In the genomic region with DNA sequence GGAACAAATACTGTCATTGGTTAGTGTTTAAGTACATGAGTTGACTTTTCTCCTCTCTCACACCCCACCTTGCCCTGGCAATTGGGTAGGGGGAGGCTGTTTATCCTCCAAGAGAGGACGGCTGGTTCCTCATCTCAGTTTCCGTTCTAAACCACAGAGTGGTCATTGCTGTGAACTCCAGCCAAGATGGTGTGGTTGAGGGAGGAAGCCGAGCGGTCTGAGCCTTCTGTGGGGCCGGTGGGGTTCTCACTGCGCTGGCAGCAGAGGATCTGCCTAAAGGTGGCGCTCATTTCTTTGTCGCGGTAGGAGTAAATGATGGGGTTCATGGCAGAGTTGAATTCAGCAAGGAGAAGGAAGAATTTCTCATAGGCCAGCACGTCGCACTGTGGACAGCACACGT, we compare ENCODE assay signal across 8 cellular contexts.
DNase-seq lines count a peak whose midpoint lies in the region; ATAC-seq and TF ChIP-seq lines count a peak whose summit lies in the region.

No MANE protein-coding gene starts in this region.

- peaks cover 5% of the 10 kb centered on the region for H3K36me3 Mint-ChIP-seq in activated T-helper 2 cell treated with anti-CD3 and anti-CD28 coated beads, Interferon-gamma antibody, Interleukin-2, Interleukin-4, amounts not matched to agents 10 μg/mL and 5 μg/mL and 100 μg/mL, durations not matched to agents 14 hours and 24 hours and 36 hours (ENCODE audit: low read depth)
- peaks cover 8% of the 10 kb centered on the region for H3K36me3 Mint-ChIP-seq in neural progenitor cell
- no peaks in the 10 kb centered on the region for H3K36me3 Mint-ChIP-seq in CD8-positive, alpha-beta memory T cell

- no peaks in the 10 kb centered on the region for H3K9me3 ChIP-seq in neural progenitor cell (ENCODE audit: low read depth)
- no peaks in the 10 kb centered on the region for H3K9me3 ChIP-seq in CD8-positive, alpha-beta memory T cell (ENCODE audit: low read length)

- no peak overlapping the region for H2AFZ ChIP-seq in neural progenitor cell (replicated peaks)

- CTCF ChIA-PET in CD8-positive, alpha-beta memory T cell (lab: Charles Lee), result no interaction called here

- H3K9me3 Mint-ChIP-seq in activated T-helper 2 cell treated with anti-CD3 and anti-CD28 coated beads, Interferon-gamma antibody, Interleukin-2, Interleukin-4, amounts not matched to agents 10 μg/mL and 5 μg/mL and 100 μg/mL, durations not matched to agents 14 hours and 24 hours and 36 hours, result peaks cover 17% of the 10 kb centered on the region
- peaks cover 6% of the 10 kb centered on the region for H3K9me3 Mint-ChIP-seq in neural progenitor cell
- H3K9me3 Mint-ChIP-seq in CD8-positive, alpha-beta memory T cell, result peaks cover 0 to 23% (median 7%) of the 10 kb centered on the region in 5 donors

- no peaks in the 10 kb centered on the region for H4K20me1 ChIP-seq in neural progenitor cell (ENCODE audit: low read depth)

- peaks cover 7% of the 10 kb centered on the region for H3F3A ChIP-seq in neural progenitor cell (ENCODE audit: low read depth)

- H3K4me1 Mint-ChIP-seq in activated T-helper 2 cell treated with anti-CD3 and anti-CD28 coated beads, Interferon-gamma antibody, Interleukin-2, Interleukin-4, amounts not matched to agents 10 μg/mL and 5 μg/mL and 100 μg/mL, durations not matched to agents 14 hours and 24 hours and 36 hours (ENCODE audit: low read depth), result peaks cover 13% of the 10 kb centered on the region
- peaks cover 22% of the 10 kb centered on the region for H3K4me1 Mint-ChIP-seq in neural progenitor cell
- H3K4me1 Mint-ChIP-seq in CD8-positive, alpha-beta memory T cell, result no peaks in the 10 kb centered on the region

- peaks cover 3% of the 10 kb centered on the region for H3K79me2 ChIP-seq in neural progenitor cell (ENCODE audit: low read depth)

- no peak for DNase-seq in activated T-helper 2 cell treated with anti-CD3 and anti-CD28 coated beads, Interferon-gamma antibody, Interleukin-2, Interleukin-4, amounts not matched to agents 10 μg/mL and 5 μg/mL and 100 μg/mL, durations not matched to agents 14 hours and 24 hours and 36 hours (ENCODE audit: low spot score)
- DNase-seq in neural progenitor cell (ENCODE audit: low spot score) (peak; percentile 44), cerebellar nuclear complex (lab: John Stamatoyannopoulos, UW) (no peak), amniotic stem cell (lab: John Stamatoyannopoulos, UW) (no peak), retina (no peak)
- no peak for DNase-seq in CD8-positive, alpha-beta memory T cell

- TF ChIP-seq CTCF in neural progenitor cell (IDR thresholded peaks at IDR 0.05), result peak; percentile 49

- intact Hi-C loops in activated T-helper 2 cell treated with anti-CD3 and anti-CD28 coated beads, Interferon-gamma antibody, Interleukin-2, Interleukin-4, amounts not matched to agents 10 μg/mL and 5 μg/mL and 100 μg/mL, durations not matched to agents 14 hours and 24 hours and 36 hours (cut with micrococcal nuclease), result no loop called here

- H3K27ac ChIP-seq in neural progenitor cell, result no peak overlapping the region
- H3K27ac ChIP-seq in CD8-positive, alpha-beta memory T cell (ENCODE audit: low read depth, low read length), result no peak overlapping the region

- ATAC-seq in GM18867 (IDR thresholded peaks at IDR 0.05; ENCODE audit: unreplicated experiment) (peak; percentile 65), HG03025 (IDR thresholded peaks at IDR 0.05; ENCODE audit: low FRiP score, unreplicated experiment) (peak; percentile 65)

- H3K27ac Mint-ChIP-seq in activated T-helper 2 cell treated with anti-CD3 and anti-CD28 coated beads, Interferon-gamma antibody, Interleukin-2, Interleukin-4, amounts not matched to agents 10 μg/mL and 5 μg/mL and 100 μg/mL, durations not matched to agents 14 hours and 24 hours and 36 hours, result peak overlapping the region; percentile 18
- H3K27ac Mint-ChIP-seq in neural progenitor cell, result no peak overlapping the region
- no peak overlapping the region for H3K27ac Mint-ChIP-seq in CD8-positive, alpha-beta memory T cell

- peaks cover 5% of the 10 kb centered on the region for H3K4me1 ChIP-seq in neural progenitor cell
- no peaks in the 10 kb centered on the region for H3K4me1 ChIP-seq in CD8-positive, alpha-beta memory T cell (ENCODE audit: insufficient read depth, low read length)

- H3K4me3 ChIP-seq in neural progenitor cell, result no peak overlapping the region
- H3K4me3 ChIP-seq in CD8-positive, alpha-beta memory T cell (ENCODE audit: low read length), result no peak overlapping the region

- no peaks in the 10 kb centered on the region for H3K27me3 ChIP-seq in neural progenitor cell
- no peaks in the 10 kb centered on the region for H3K27me3 ChIP-seq in CD8-positive, alpha-beta memory T cell (ENCODE audit: insufficient read depth, low read length, poor library complexity, severe bottlenecking)

- POLR2A ChIA-PET in CD8-positive, alpha-beta memory T cell (lab: Charles Lee), result no interaction called here

- peaks cover 5% of the 10 kb centered on the region for H3K27me3 Mint-ChIP-seq in activated T-helper 2 cell treated with anti-CD3 and anti-CD28 coated beads, Interferon-gamma antibody, Interleukin-2, Interleukin-4, amounts not matched to agents 10 μg/mL and 5 μg/mL and 100 μg/mL, durations not matched to agents 14 hours and 24 hours and 36 hours (ENCODE audit: low read depth)
- no peaks in the 10 kb centered on the region for H3K27me3 Mint-ChIP-seq in neural progenitor cell (ENCODE audit: insufficient read depth, low read depth)
- peaks cover 0 to 4% of the 10 kb centered on the region in 2 donors for H3K27me3 Mint-ChIP-seq in CD8-positive, alpha-beta memory T cell

- peaks cover 6% of the 10 kb centered on the region for H3K36me3 ChIP-seq in neural progenitor cell
- H3K36me3 ChIP-seq in CD8-positive, alpha-beta memory T cell (ENCODE audit: insufficient read depth, low read length), result no peaks in the 10 kb centered on the region

- H3K4me2 ChIP-seq in neural progenitor cell, result no peak overlapping the region

- no peak overlapping the region for H3K4me3 Mint-ChIP-seq in activated T-helper 2 cell treated with anti-CD3 and anti-CD28 coated beads, Interferon-gamma antibody, Interleukin-2, Interleukin-4, amounts not matched to agents 10 μg/mL and 5 μg/mL and 100 μg/mL, durations not matched to agents 14 hours and 24 hours and 36 hours (ENCODE audit: low read depth)
- no peak overlapping the region for H3K4me3 Mint-ChIP-seq in neural progenitor cell
- H3K4me3 Mint-ChIP-seq in CD8-positive, alpha-beta memory T cell, result no peak overlapping the region

- no peak overlapping the region for H3K9ac ChIP-seq in neural progenitor cell
